ENCODE assay signal across 8 cellular contexts in the genomic region with DNA sequence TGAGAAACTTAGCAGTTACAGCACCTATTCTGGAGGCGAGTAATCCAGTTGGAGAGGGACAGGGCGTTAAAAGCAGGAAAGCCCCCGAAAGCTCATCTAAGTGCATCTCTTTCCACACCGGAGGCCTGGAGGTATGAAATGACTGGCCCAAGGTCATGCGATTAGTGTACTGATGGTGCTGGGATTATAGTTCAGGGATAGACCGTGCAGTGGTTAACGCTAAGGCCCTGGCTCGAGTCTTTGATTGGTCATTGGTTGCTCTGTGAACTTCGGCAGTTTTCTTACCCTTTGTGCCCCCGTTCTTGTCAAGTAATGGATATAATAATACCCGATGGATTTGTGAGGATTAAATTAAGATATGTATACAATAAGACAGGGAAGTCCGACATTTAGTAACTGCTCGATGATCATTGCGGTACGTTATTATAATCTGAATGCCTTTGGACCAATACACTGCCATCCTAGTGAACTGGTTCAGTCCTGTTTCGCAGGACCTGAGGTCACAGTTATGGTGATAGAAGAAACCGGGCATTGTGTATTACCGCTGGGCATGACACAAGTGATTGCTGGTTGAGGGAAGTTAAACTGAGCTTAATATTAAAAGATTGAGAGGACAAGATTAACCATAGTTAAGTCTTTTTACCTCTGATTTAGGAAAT. TPM values are rescaled to one million over a fixed set of nuclear protein-coding genes. Genes with fewer than 3 reads are reported as not detected.
DNase-seq lines count a peak whose midpoint lies in the region; ATAC-seq and TF ChIP-seq lines count a peak whose summit lies in the region.

No MANE protein-coding gene starts in this region.

- TF ChIP-seq POLR2A in NB4 (IDR thresholded peaks at IDR 0.05; ENCODE audit: extremely low read depth, insufficient read length) (no peak), sigmoid colon (IDR thresholded peaks at IDR 0.05) (no peak)

- H3K9me3 ChIP-seq in right cardiac atrium (ENCODE audit: control insufficient read depth, low read length) (no peaks in the 10 kb centered on the region), sigmoid colon (no peaks in the 10 kb centered on the region)

- peak; percentile 26 for DNase-seq in stimulated activated CD4-positive, alpha-beta T cell treated with anti-CD3 and anti-CD28 coated beads, Interleukin-12 subunit alpha, Interleukin-12 subunit beta, amount 100 ng/mL, for 4 hours
- no peak for DNase-seq in stimulated activated CD4-positive, alpha-beta T cell treated with anti-CD3 and anti-CD28 coated beads, Interleukin-4, amount 100 ng/mL, for 4 hours
- DNase-seq in NB4 (ENCODE audit: low read depth): peak; percentile 59
- DNase-seq in activated naive CD4-positive, alpha-beta T cell treated with anti-CD3 and anti-CD28 coated beads, Interleukin-2, amount 10 ng/mL, durations not matched to agents 7 days and 5 days: peak; percentile 39
- no peak for DNase-seq in right cardiac atrium
- no peak for DNase-seq in sigmoid colon
- no peak for DNase-seq in NCI-H526 treated with DMSO at 0.1 percent for 48 hours (lab: John Stamatoyannopoulos, UW)

- peaks cover 50% of the 10 kb centered on the region for H3K4me1 Mint-ChIP-seq in activated naive CD4-positive, alpha-beta T cell treated with anti-CD3 and anti-CD28 coated beads, Interleukin-2, amount 10 ng/mL, durations not matched to agents 7 days and 5 days

- H3K4me1 ChIP-seq in right cardiac atrium (ENCODE audit: control insufficient read depth, insufficient read depth, low read length): no peaks in the 10 kb centered on the region
- H3K4me1 ChIP-seq in sigmoid colon: peaks cover 0 to 53% (median 30%) of the 10 kb centered on the region in 4 donors

- H3K4me3 ChIP-seq in NB4 (ENCODE audit: low read depth, low read length): peak overlapping the region; percentile 90
- H3K4me3 ChIP-seq in right cardiac atrium (ENCODE audit: low read length): peak overlapping the region; percentile 84
- peak overlapping the region; percentile 70 to 92 (median 80) for H3K4me3 ChIP-seq in sigmoid colon

- H3K9me3 Mint-ChIP-seq in activated naive CD4-positive, alpha-beta T cell treated with anti-CD3 and anti-CD28 coated beads, Interleukin-2, amount 10 ng/mL, durations not matched to agents 7 days and 5 days: no peaks in the 10 kb centered on the region

- intact Hi-C loops in right cardiac atrium (cut with DNase I): no loop called here
- intact Hi-C loops in sigmoid colon (cut with DNase I): no loop called here

- H3K27me3 ChIP-seq in right cardiac atrium (ENCODE audit: control insufficient read depth, insufficient read depth): no peaks in the 10 kb centered on the region
- H3K27me3 ChIP-seq in sigmoid colon: no peaks in the 10 kb centered on the region

- peak overlapping the region; percentile 94 for H3K27ac ChIP-seq in right cardiac atrium (ENCODE audit: low read length)
- peak overlapping the region; percentile 93 to 98 (median 96) for H3K27ac ChIP-seq in sigmoid colon

- TF ChIP-seq EP300 in sigmoid colon (IDR thresholded peaks at IDR 0.05): no peak

- H3K36me3 Mint-ChIP-seq in activated naive CD4-positive, alpha-beta T cell treated with anti-CD3 and anti-CD28 coated beads, Interleukin-2, amount 10 ng/mL, durations not matched to agents 7 days and 5 days: peaks cover 35% of the 10 kb centered on the region

- peak overlapping the region; percentile 98 for H3K27ac Mint-ChIP-seq in activated naive CD4-positive, alpha-beta T cell treated with anti-CD3 and anti-CD28 coated beads, Interleukin-2, amount 10 ng/mL, durations not matched to agents 7 days and 5 days

- ATAC-seq in right cardiac atrium: no peak
- ATAC-seq in GM21786 (IDR thresholded peaks at IDR 0.05; ENCODE audit: unreplicated experiment): no peak

- WGBS in right cardiac atrium: 2% methylated on average over 18 of the region's 18 CpGs
- WGBS in sigmoid colon, 2 donors: 1 to 2% methylated on average over 18 of the region's 18 CpGs

- H3K36me3 ChIP-seq in sigmoid colon: no peaks in the 10 kb centered on the region

- TF ChIP-seq CTCF in NB4 (IDR thresholded peaks at IDR 0.05; ENCODE audit: low read depth, low read length) (no peak), sigmoid colon (IDR thresholded peaks at IDR 0.05) (no peak)

- no peaks in the 10 kb centered on the region for H3K27me3 Mint-ChIP-seq in activated naive CD4-positive, alpha-beta T cell treated with anti-CD3 and anti-CD28 coated beads, Interleukin-2, amount 10 ng/mL, durations not matched to agents 7 days and 5 days

- peak overlapping the region; percentile 91 for H3K4me3 Mint-ChIP-seq in activated naive CD4-positive, alpha-beta T cell treated with anti-CD3 and anti-CD28 coated beads, Interleukin-2, amount 10 ng/mL, durations not matched to agents 7 days and 5 days

- CTCF ChIA-PET in activated naive CD4-positive, alpha-beta T cell treated with anti-CD3 and anti-CD28 coated beads, Interleukin-2, amount 10 ng/mL, durations not matched to agents 7 days and 5 days (lab: Charles Lee): interaction anchor here (1.2 kb wide), 1 partner anchor 30 kb away, joined by 4 read pairs; no protein-coding TSS in a partner anchor

RNA-seq across cellular contexts. Expression of a gene that starts 1.0 kb away (rescaled TPM):
- total RNA-seq in right cardiac atrium (100 to 1,000 TPM; 413 to 694 (median 527) TPM), sigmoid colon (100 to 1,000 TPM; 254 to 278 (median 267) TPM)
- polyA plus RNA-seq in right cardiac atrium (119 TPM), sigmoid colon (100 to 1,000 TPM in 1 of 3 donors, 10 to 100 TPM in 2; 58.3 to 177 (median 77.2) TPM)

RNA-seq across cellular contexts. Expression of a gene that starts 18.9 kb away (rescaled TPM):
- total RNA-seq in right cardiac atrium (not detected), sigmoid colon (under 1 TPM in 1 of 4 donors, not detected in 3; 0.66 TPM)
- polyA plus RNA-seq in right cardiac atrium (not detected), sigmoid colon (under 1 TPM in 1 of 3 donors, not detected in 2; 0.13 TPM)

RNA-seq across cellular contexts. Expression of a gene that starts 32.9 kb away (rescaled TPM):
- total RNA-seq in right cardiac atrium (10 to 100 TPM; 13.4 to 15.6 (median 14.6) TPM), sigmoid colon (10 to 100 TPM; 18.1 to 30.2 (median 25.9) TPM)
- polyA plus RNA-seq in right cardiac atrium (9.1 TPM), sigmoid colon (10 to 100 TPM in 1 of 3 donors, 1 to 10 TPM in 2; 7.2 to 15.8 (median 8.1) TPM)

Comparison
In these comparisons a context has a peak if more than half of its experiments do, and no peak if none do; other contexts are left out.
1. DNase-seq: peak in stimulated activated CD4-positive, alpha-beta T cell treated with anti-CD3 and anti-CD28 coated beads, Interleukin-12 subunit alpha, Interleukin-12 subunit beta, amount 100 ng/mL, for 4 hours (single experiment), NB4 (single experiment) and activated naive CD4-positive, alpha-beta T cell treated with anti-CD3 and anti-CD28 coated beads, Interleukin-2, amount 10 ng/mL, durations not matched to agents 7 days and 5 days (single experiment); none in stimulated activated CD4-positive, alpha-beta T cell treated with anti-CD3 and anti-CD28 coated beads, Interleukin-4, amount 100 ng/mL, for 4 hours (0 of 2), right cardiac atrium (0 of 3), sigmoid colon (single experiment) and NCI-H526 treated with DMSO at 0.1 percent for 48 hours (single experiment).
2. Peak in every context shown above with its lines, with median percentiles within 50 percentile points of each other: H3K4me3 ChIP-seq.